17 cellular contexts compared by ENCODE assay signal in genomic region chr12:94430304-94430703, GRCh38. TPM values are rescaled to one million over a fixed set of nuclear protein-coding genes. Genes with fewer than 3 reads are reported as not detected.
A peak's percentile ranks its signal among the peaks of the same experiment; 100 is the strongest.
DNase-seq lines count a peak whose midpoint lies in the region; ATAC-seq, FAIRE-seq and TF ChIP-seq lines count a peak whose summit lies in the region.
"Had no signal": no experiment of that assay in that cellular context is flagged by ENCODE, and none has a peak within 500 bp of the region (broad histone marks: within the 10 kb centered on the region; RNA-seq: fewer than 3 reads in every experiment).

No MANE protein-coding gene starts in this region.

- no peaks in the 10 kb centered on the region for H3K36me3 ChIP-seq in HCT116 (ENCODE audit: control insufficient read depth in 1 of 2, insufficient read depth in 2 of 2, low read length in 2 of 2)
- peaks cover 20% of the 10 kb centered on the region; the same call in 1 of the 2 replicates for H3K36me3 ChIP-seq in OCI-LY7 (ENCODE audit: insufficient read depth, low read length)
- H3K36me3 ChIP-seq in spleen = peaks cover 0 to 5% (median 0%) of the 10 kb centered on the region in 6 donors
- no peaks in the 10 kb centered on the region for H3K36me3 ChIP-seq in prostate gland
- H3K36me3 ChIP-seq: BE2C had no signal

- H2AFZ ChIP-seq in HCT116 (ENCODE audit: low read depth, low read length, poor library complexity, severe bottlenecking) (no peak overlapping the region), OCI-LY7 (ENCODE audit: low read length) (no peak overlapping the region)

- no peak for TF ChIP-seq RAD21 in HCT116 (IDR thresholded peaks at IDR 0.05; ENCODE audit: low read depth)

- TF ChIP-seq POLR2A in HCT116 (IDR thresholded peaks at IDR 0.05; ENCODE audit: borderline replicate concordance, extremely low read depth, insufficient read depth, insufficient read length) = no peak
- no peak for TF ChIP-seq POLR2A in spleen (IDR thresholded peaks at IDR 0.05)
- TF ChIP-seq POLR2A in prostate gland (IDR thresholded peaks at IDR 0.05) = no peak

- RAD21 ChIA-PET in HCT116 (lab: Charles Lee; ENCODE audit: low non-redundant PET in 1 of 2, low total read pairs in 2 of 2, uncharacterized antibody in 2 of 2, unreplicated experiment in 2 of 2) = no interaction called here

- intact Hi-C loops in HCT116 (cut with micrococcal nuclease) (loop anchor here (5.0 kb wide), 1 partner anchor 298 kb away; no protein-coding TSS in a partner anchor), OCI-LY7 (cut with micrococcal nuclease; ENCODE audit: unreplicated experiment) (loop anchor here (5.0 kb wide), 1 partner anchor 283 kb away; the partner anchor contains the start of gene PLXNC1), spleen (cut with DNase I; ENCODE audit: low total_unique reads) (loop anchor here (10.0 kb wide), 1 partner anchor 296 kb away; no protein-coding TSS in a partner anchor), prostate gland (cut with DNase I) (loop anchor here (5.0 kb wide), 1 partner anchor 293 kb away; no protein-coding TSS in a partner anchor)

- H3K9ac ChIP-seq in HCT116 (ENCODE audit: low read length) = no peak overlapping the region

- POLR2A ChIA-PET in HCT116 (lab: Charles Lee) (no interaction called here), OCI-LY7 (lab: Charles Lee) (interaction anchor here (0.7 to 1.6 kb wide), 2 partner anchors 8 to 476 kb away, joined by 3 to 4 read pairs; no protein-coding TSS in a partner anchor)

- CTCF ChIA-PET in HCT116 (lab: Charles Lee) (no interaction called here), OCI-LY7 (lab: Charles Lee; ENCODE audit: unreplicated experiment) (no interaction called here)

- no peak for DNase-seq in HCT116 (ENCODE audit: low read depth, low spot score)
- DNase-seq in OCI-LY7 (ENCODE audit: low spot score) = peak; percentile 5
- DNase-seq in spleen = no peak
- DNase-seq in prostate gland (ENCODE audit: low spot score) = no peak
- DNase-seq: BE2C; CD4-positive, alpha-beta memory T cell; COR-L47; DMS153; DMS79 treated with DMSO at 0.1 percent for 48 hours; EL; GDM1 had no signal

- H3K9me3 ChIP-seq in HCT116 (ENCODE audit: control insufficient read depth in 1 of 2, insufficient read depth in 1 of 2, low read depth in 1 of 2, low read length in 2 of 2) (peaks cover 4% of the 10 kb centered on the region in 2 experiments; a peak in 1 of 4 replicates), OCI-LY7 (ENCODE audit: low read length) (peaks cover 37% of the 10 kb centered on the region; the same call in 1 of the 2 replicates), spleen (peaks cover 0 to 34% (median 28%) of the 10 kb centered on the region in 8 donors), prostate gland (no peaks in the 10 kb centered on the region)
- H3K9me3 ChIP-seq: BE2C had no signal

- H3K4me3 ChIP-seq in HCT116 (replicated peaks in 1 of 2; ENCODE audit: low read depth in 1 of 2, low read length in 2 of 2) (no peak overlapping the region), OCI-LY7 (ENCODE audit: low read depth, low read length, poor library complexity, severe bottlenecking) (no peak overlapping the region), spleen (no peak overlapping the region), prostate gland (no peak overlapping the region)
- H3K4me3 ChIP-seq: A549 had no signal

- H3K27ac ChIP-seq in HCT116 (ENCODE audit: low read depth, low read length) = no peak overlapping the region
- H3K27ac ChIP-seq in OCI-LY7 (ENCODE audit: low read depth, low read length, poor library complexity, severe bottlenecking) = no peak overlapping the region
- H3K27ac ChIP-seq in spleen = no peak overlapping the region
- no peak overlapping the region for H3K27ac ChIP-seq in prostate gland
- H3K27ac ChIP-seq: A549, C4-2B had no signal

- H3K79me2 ChIP-seq in HCT116 (ENCODE audit: insufficient read depth, low read length) (peaks cover 83% of the 10 kb centered on the region), OCI-LY7 (ENCODE audit: insufficient read depth, low read depth, low read length) (peaks cover 17% of the 10 kb centered on the region; the same call in 1 of the 2 replicates)

- H3K4me1 ChIP-seq in HCT116 (ENCODE audit: control insufficient read depth in 1 of 2, insufficient read depth in 2 of 2, low read length in 2 of 2) = no peaks in the 10 kb centered on the region
- no peaks in the 10 kb centered on the region for H3K4me1 ChIP-seq in OCI-LY7 (ENCODE audit: insufficient read depth, low read length, poor library complexity, severe bottlenecking)
- H3K4me1 ChIP-seq in spleen = peaks cover 0 to 8% (median 2%) of the 10 kb centered on the region in 6 donors
- H3K4me1 ChIP-seq in prostate gland (replicated peaks) = peaks cover 4% of the 10 kb centered on the region
- H3K4me1 ChIP-seq: A549 had no signal

- H3K27me3 ChIP-seq in HCT116 (ENCODE audit: insufficient read depth, low read length) = no peaks in the 10 kb centered on the region
- H3K27me3 ChIP-seq in spleen (replicated peaks in 1 of 7) = no peaks in the 10 kb centered on the region
- no peaks in the 10 kb centered on the region for H3K27me3 ChIP-seq in prostate gland (replicated peaks; ENCODE audit: insufficient read depth)
- H3K27me3 ChIP-seq: BE2C had no signal

- ATAC-seq in HCT116 (no peak), GM18511 (IDR thresholded peaks at IDR 0.05; ENCODE audit: unreplicated experiment) (no peak)
- ATAC-seq: A549 had no signal

- no peak for TF ChIP-seq CTCF in HCT116 (IDR thresholded peaks at IDR 0.05 in 2 of 3, conservative IDR thresholded peaks at IDR 0.05 in 1 of 3; ENCODE audit: borderline replicate concordance in 1 of 3, insufficient read depth in 1 of 3, low read depth in 2 of 3, low read length in 2 of 3)
- no peak for TF ChIP-seq CTCF in OCI-LY7 (conservative IDR thresholded peaks at IDR 0.05; ENCODE audit: low read length)
- TF ChIP-seq CTCF in spleen (IDR thresholded peaks at IDR 0.05 in 8 of 11, conservative IDR thresholded peaks at IDR 0.05 in 3 of 11) = no peak
- TF ChIP-seq CTCF in prostate gland (IDR thresholded peaks at IDR 0.05) = no peak

- no peak overlapping the region for H3K4me2 ChIP-seq in HCT116 (ENCODE audit: low read length)
- H3K4me2 ChIP-seq in OCI-LY7 (ENCODE audit: low read length) = no peak overlapping the region
- H3K4me2 ChIP-seq: A549 had no signal

- no peaks in the 10 kb centered on the region for H4K20me1 ChIP-seq in HCT116 (ENCODE audit: insufficient read depth)
- H4K20me1 ChIP-seq in OCI-LY7 (ENCODE audit: insufficient read depth, low read length) = 0 out of 2 replicates have a peak, but pooled peaks cover 5% of the 10 kb centered on the region

- no peaks in the 10 kb centered on the region for H3K9me2 ChIP-seq in HCT116 (ENCODE audit: insufficient read depth)
- H3K9me2 ChIP-seq in OCI-LY7 (ENCODE audit: insufficient read depth, low read length) = no peaks in the 10 kb centered on the region

- BruUV-seq in HCT116 (replicated peaks; lab: Mats Ljungman, UMichigan) = no TSS peak
- BruUV-seq in OCI-LY7 (replicated peaks; lab: Mats Ljungman, UMichigan) = no TSS peak

- FAIRE-seq in G401.6 (lab: Jason Lieb, UNC) (peak; percentile 61), islet of Langerhans (lab: Jason Lieb, UNC) (peak; percentile 41)
- FAIRE-seq: A549, D721Med had no signal

TF ChIP-seq in HCT116, 20 proteins besides CTCF, POLR2A, EP300 and RAD21:
- TF ChIP-seq, protein P1, sequence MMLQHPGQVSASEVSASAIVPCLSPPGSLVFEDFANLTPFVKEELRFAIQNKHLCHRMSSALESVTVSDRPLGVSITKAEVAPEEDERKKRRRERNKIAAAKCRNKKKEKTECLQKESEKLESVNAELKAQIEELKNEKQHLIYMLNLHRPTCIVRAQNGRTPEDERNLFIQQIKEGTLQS (IDR thresholded peaks at IDR 0.05) = no peak
- TF ChIP-seq YY1 (IDR thresholded peaks at IDR 0.05; ENCODE audit: extremely low read depth, insufficient replicate concordance, low read depth, low read length) (no peak), CBX3 (IDR thresholded peaks at IDR 0.05; ENCODE audit: low read depth) (peak; percentile 34; the same call in 1 of the 2 replicates), FOSL1 (IDR thresholded peaks at IDR 0.05; ENCODE audit: low read depth) (no peak), EGR1 (IDR thresholded peaks at IDR 0.05; ENCODE audit: low read depth) (no peak), POLR2AphosphoS5 (IDR thresholded peaks at IDR 0.05; ENCODE audit: low read depth, low read length) (no peak), SP1 (IDR thresholded peaks at IDR 0.05; ENCODE audit: low read depth) (no peak)
TF ChIP-seq in HCT116: peak in this region for 1.

RNA-seq across cellular contexts. Expression of gene CEP83, which starts 29.4 kb away (rescaled TPM):
- total RNA-seq in HCT116 (2021; ENCODE audit: unreplicated experiment) (19.2 TPM), OCI-LY7 (2022) (29.7 and 34.5 TPM in 2 replicates), spleen (10 to 100 TPM; 13.0 to 29.0 (median 15.8) TPM), prostate gland (10 to 100 TPM in 1 of 2 donors, 1 to 10 TPM in 1; 6.8 to 26.5 TPM)
- polyA plus RNA-seq in HCT116 (2012) = 4.7 and 5.7 TPM in 2 replicates
- total RNA-seq in OCI-LY7 (2014; rRNA removed; shearing (Covaris generic)) = 24.0 and 35.2 TPM in 2 replicates
- polyA plus RNA-seq in spleen = 10 to 100 TPM in 1 of 3 donors, 1 to 10 TPM in 2; 6.8 to 12.9 (median 7.0) TPM
